In the genomic region with DNA sequence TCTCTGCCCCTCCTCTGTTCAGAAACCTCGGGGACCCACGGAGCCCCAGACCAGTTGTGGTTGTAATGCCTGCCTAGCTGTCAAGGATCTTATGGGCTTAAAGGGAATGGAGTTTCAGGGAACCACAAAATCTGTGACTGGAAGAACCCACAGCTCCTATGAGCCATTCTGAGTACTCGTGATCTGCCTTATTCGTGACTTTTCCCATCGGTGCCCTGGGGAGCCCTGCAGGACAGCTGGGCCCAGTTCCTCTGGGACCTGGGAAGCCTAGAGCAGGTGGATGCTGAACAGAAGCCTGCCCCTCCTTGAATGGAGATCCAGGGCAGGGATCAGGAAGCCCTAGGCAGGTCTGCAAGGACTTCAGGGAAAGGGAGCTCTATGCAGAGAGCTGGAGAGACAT, we compare ENCODE assay signal across 18 cellular contexts. TPM values are rescaled to one million over a fixed set of nuclear protein-coding genes. Genes with fewer than 3 reads are reported as not detected.
DNase-seq lines count a peak whose midpoint lies in the region; ATAC-seq and TF ChIP-seq lines count a peak whose summit lies in the region.
"Had no signal": no experiment of that assay in that cellular context is flagged by ENCODE, and none has a peak within 500 bp of the region (broad histone marks: within the 10 kb centered on the region; RNA-seq: fewer than 3 reads in every experiment).

No MANE protein-coding gene starts in this region.

- no peak overlapping the region for H2BK12ac ChIP-seq in neuronal stem cell (ENCODE audit: low read length)

- H3K23ac ChIP-seq in mesendoderm (ENCODE audit: low read length) (no peak overlapping the region), neuronal stem cell (ENCODE audit: low read depth, low read length, poor library complexity) (peak overlapping the region; percentile 31)

- H3K79me2 ChIP-seq in mesendoderm (ENCODE audit: control insufficient read depth, insufficient read depth, low read length) = no peaks in the 10 kb centered on the region

- no peaks in the 10 kb centered on the region for H3K36me3 ChIP-seq in mesendoderm (ENCODE audit: control insufficient read depth, insufficient read depth, low read length)
- H3K36me3 ChIP-seq in neuronal stem cell (replicated peaks in 1 of 2; ENCODE audit: control insufficient read depth in 2 of 2, insufficient read depth in 2 of 2, low read length in 2 of 2) = peaks cover 0 to 6% of the 10 kb centered on the region in 2 donors
- H3K36me3 ChIP-seq in upper lobe of right lung = no peaks in the 10 kb centered on the region
- H3K36me3 ChIP-seq: BLaER1 had no signal

- no peak for ATAC-seq in upper lobe of right lung
- ATAC-seq: HCT116 had no signal

- no peak overlapping the region for H3K4me3 ChIP-seq in mesendoderm (ENCODE audit: low read length)
- H3K4me3 ChIP-seq in neuronal stem cell (ENCODE audit: low read length in 2 of 2) = no peak overlapping the region
- no peak overlapping the region for H3K4me3 ChIP-seq in upper lobe of right lung
- H3K4me3 ChIP-seq: BLaER1, GM23248 had no signal

- H2AFZ ChIP-seq in neuronal stem cell (ENCODE audit: low read length) = no peak overlapping the region
- H2AFZ ChIP-seq: GM23248 had no signal

- no peak overlapping the region for H4K91ac ChIP-seq in neuronal stem cell (ENCODE audit: low read depth, low read length, poor library complexity)

- intact Hi-C loops in upper lobe of right lung (cut with DNase I) = no loop called here

- H3K4me2 ChIP-seq in mesendoderm (ENCODE audit: low read length) (no peak overlapping the region), neuronal stem cell (ENCODE audit: insufficient read depth, low read length, poor library complexity, severe bottlenecking) (no peak overlapping the region)
- H3K4me2 ChIP-seq: BLaER1 had no signal

- TF ChIP-seq CTCF in upper lobe of right lung (IDR thresholded peaks at IDR 0.05) = no peak

- no CpG with 5 or more reads among the region's 5 CpGs for WGBS in mesendoderm (ENCODE audit: extremely low coverage, insufficient coverage, low lambda C conversion rate)
- no CpG with 5 or more reads among the region's 5 CpGs for WGBS in neuronal stem cell (ENCODE audit: extremely low coverage in 2 of 2, insufficient read length in 2 of 2, insufficient replicate concordance in 1 of 2), 2 donors

- H2BK5ac ChIP-seq in mesendoderm (ENCODE audit: low read length) (no peak overlapping the region), neuronal stem cell (ENCODE audit: low read length) (no peak overlapping the region)

- no peak overlapping the region for H3K14ac ChIP-seq in neuronal stem cell (ENCODE audit: low read length)

- H2BK15ac ChIP-seq in mesendoderm (replicated peaks; ENCODE audit: low read depth) (no peak overlapping the region), neuronal stem cell (ENCODE audit: low read length) (no peak overlapping the region)

- DNase-seq in DMS53 (lab: John Stamatoyannopoulos, UW) (peak; percentile 19), DMS53 treated with DMSO at 0.1 percent for 48 hours (lab: John Stamatoyannopoulos, UW; ENCODE audit: unreplicated experiment) (no peak), LHCN-M2 (ENCODE audit: low read depth) (peak; percentile 43), mesendoderm (no peak), neuronal stem cell (ENCODE audit: low spot score) (no peak), upper lobe of right lung (no peak), midbrain (lab: John Stamatoyannopoulos, UW) (no peak)
- no peak for DNase-seq in stimulated activated CD4-positive, alpha-beta T cell treated with anti-CD3 and anti-CD28 coated beads, Interleukin-4, amount 100 ng/mL, for 24 hours
- DNase-seq: Caco-2; CD8-positive, alpha-beta memory T cell; DMS 273 treated with DMSO at 0.1 percent for 48 hours; DMS79 treated with DMSO at 0.1 percent for 48 hours; EL; GM23248 had no signal

- H3K9ac ChIP-seq in mesendoderm (ENCODE audit: low read length) = no peak overlapping the region
- H3K9ac ChIP-seq in neuronal stem cell (ENCODE audit: low read depth, low read length, poor library complexity) = no peak overlapping the region
- H3K9ac ChIP-seq: BLaER1, GM23248 had no signal

- peak overlapping the region; percentile 39 for H3K4ac ChIP-seq in mesendoderm (ENCODE audit: low read depth, low read length)
- no peak overlapping the region for H3K4ac ChIP-seq in neuronal stem cell (ENCODE audit: low read length)

- H3K27me3 ChIP-seq in mesendoderm (ENCODE audit: insufficient read depth, low read length, poor library complexity) (no peaks in the 10 kb centered on the region), neuronal stem cell (ENCODE audit: control insufficient read depth in 3 of 3, insufficient read depth in 3 of 3, low read depth in 1 of 3, low read length in 3 of 3) (no peaks in the 10 kb centered on the region), upper lobe of right lung (no peaks in the 10 kb centered on the region)
- H3K27me3 ChIP-seq: BLaER1 had no signal

- H2BK120ac ChIP-seq in mesendoderm (ENCODE audit: low read depth, low read length) (no peak overlapping the region), neuronal stem cell (ENCODE audit: low read depth, low read length) (no peak overlapping the region)

- H3K56ac ChIP-seq in mesendoderm (ENCODE audit: low read length) = no peak overlapping the region

- no peak overlapping the region for H3K18ac ChIP-seq in mesendoderm (ENCODE audit: low read length)
- H3K18ac ChIP-seq in neuronal stem cell (ENCODE audit: low read length) = peak overlapping the region; percentile 59

- H4K8ac ChIP-seq in mesendoderm (ENCODE audit: low read depth, low read length) (no peak overlapping the region), neuronal stem cell (ENCODE audit: low read depth, low read length) (no peak overlapping the region)

- H3K9me3 ChIP-seq in neuronal stem cell (replicated peaks in 1 of 2; ENCODE audit: control insufficient read depth in 2 of 2, insufficient read depth in 1 of 2, low read depth in 1 of 2, low read length in 2 of 2) = no peaks in the 10 kb centered on the region
- no peaks in the 10 kb centered on the region for H3K9me3 ChIP-seq in upper lobe of right lung
- H3K9me3 ChIP-seq: BLaER1, Caco-2 had no signal

- H2AK5ac ChIP-seq in mesendoderm (ENCODE audit: low read length) = no peak overlapping the region
- H2AK5ac ChIP-seq in neuronal stem cell (ENCODE audit: low read depth, low read length) = peak overlapping the region; percentile 67

- H3K27ac ChIP-seq in mesendoderm (ENCODE audit: low read depth, low read length) = no peak overlapping the region
- no peak overlapping the region for H3K27ac ChIP-seq in neuronal stem cell (replicated peaks; ENCODE audit: low read length)
- no peak overlapping the region for H3K27ac ChIP-seq in upper lobe of right lung
- H3K27ac ChIP-seq: 22Rv1, BLaER1, GM23248 had no signal

- H3K79me1 ChIP-seq in mesendoderm (ENCODE audit: low read length) (no peaks in the 10 kb centered on the region), neuronal stem cell (ENCODE audit: low read depth, low read length) (peaks cover 4% of the 10 kb centered on the region)

- H3K4me1 ChIP-seq in mesendoderm (ENCODE audit: control insufficient read depth, low read depth, low read length) = peaks cover 3% of the 10 kb centered on the region
- peaks cover 0 to 11% of the 10 kb centered on the region in 2 donors for H3K4me1 ChIP-seq in neuronal stem cell (ENCODE audit: control insufficient read depth in 2 of 2, insufficient read depth in 1 of 2, low read depth in 1 of 2, low read length in 2 of 2)
- no peaks in the 10 kb centered on the region for H3K4me1 ChIP-seq in upper lobe of right lung
- H3K4me1 ChIP-seq: Caco-2 had no signal

- H4K5ac ChIP-seq in mesendoderm (ENCODE audit: low read length) = no peak overlapping the region

RNA-seq across cellular contexts. Expression of a gene that starts 42.1 kb away (rescaled TPM):
- total RNA-seq in LHCN-M2 (2014; rRNA removed) (14.0 and 15.2 TPM in 2 replicates), upper lobe of right lung (15.3 TPM)
- polyA plus RNA-seq in LHCN-M2 (2012) = 8.1 TPM
- polyA plus RNA-seq in mesendoderm (2013, experiment 1 of 2) = 5.7 TPM
- polyA plus RNA-seq in mesendoderm (2013, experiment 2 of 2) = 5.0 TPM
- polyA plus RNA-seq in neuronal stem cell (2013, experiment 1 of 2) = 14.7 TPM
- polyA plus RNA-seq in neuronal stem cell (2013, experiment 2 of 2) = 14.2 TPM
- total RNA-seq: A673 had no signal

Comparison
In these comparisons a context has a peak if more than half of its experiments do, and no peak if none do; other contexts are left out.
1. DNase-seq: peak in DMS53 (single experiment) and LHCN-M2 (single experiment); none in DMS53 treated with DMSO at 0.1 percent for 48 hours (single experiment), mesendoderm (single experiment), neuronal stem cell (single experiment), upper lobe of right lung (single experiment), midbrain (single experiment) and stimulated activated CD4-positive, alpha-beta T cell treated with anti-CD3 and anti-CD28 coated beads, Interleukin-4, amount 100 ng/mL, for 24 hours (single experiment).